8 cellular contexts compared by ENCODE assay signal in genomic region chr15:70097337-70098169, GRCh38.
A peak's percentile ranks its signal among the peaks of the same experiment; 100 is the strongest.
DNase-seq lines count a peak whose midpoint lies in the region; ATAC-seq and TF ChIP-seq lines count a peak whose summit lies in the region.

Gene TLE3, minus strand, starts transcription at chr15:70097917. Its CDS starts 1,119 bp downstream, at chr15:70096798.

- ATAC-seq in GM19023 (IDR thresholded peaks at IDR 0.05; ENCODE audit: unreplicated experiment) (peak; percentile 50), HG03342 (IDR thresholded peaks at IDR 0.05; ENCODE audit: unreplicated experiment) (peak; percentile 54)
- peak; percentile 67 to 72 for ATAC-seq in activated CD4-positive, CD25-positive, alpha-beta regulatory T cell treated with anti-CD3 and anti-CD28 coated beads, Interleukin-2, amount 50 U/mL, for 24 hours

- DNase-seq in AG09319 (ENCODE audit: extremely low read depth, low read depth): peak; percentile 94
- DNase-seq in NCI-H446 (lab: John Stamatoyannopoulos, UW): peak; percentile 86 to 97
- peak; percentile 92 to 96 for DNase-seq in cerebellar nuclear complex (lab: John Stamatoyannopoulos, UW)
- DNase-seq in islet precursor cell: peak; percentile 99
- peak; percentile 97 for DNase-seq in stimulated activated CD4-positive, alpha-beta T cell treated with anti-CD3 and anti-CD28 coated beads, Interleukin-15, amount 100 ng/mL, for 1 hour (ENCODE audit: low read depth in 1 of 2, low spot score in 1 of 2)

- peak; percentile 34 for TF ChIP-seq CTCF in AG09319 (IDR thresholded peaks at IDR 0.05; ENCODE audit: low read depth, low read length)

Comparison
In these comparisons a context has a peak if more than half of its experiments do, and no peak if none do; other contexts are left out.
1. Peak in every context shown above with its lines: DNase-seq and ATAC-seq.